In genomic region chr14:105162374-105162979, GRCh38 we compare ENCODE assay signal across 14 cellular contexts. TPM values are rescaled to one million over a fixed set of nuclear protein-coding genes. Genes with fewer than 3 reads are reported as not detected.
A peak's percentile ranks its signal among the peaks of the same experiment; 100 is the strongest.
DNase-seq lines count a peak whose midpoint lies in the region; ATAC-seq, FAIRE-seq and TF ChIP-seq lines count a peak whose summit lies in the region.
"Had no signal": no experiment of that assay in that cellular context is flagged by ENCODE, and none has a peak within 500 bp of the region (broad histone marks: within the 10 kb centered on the region; RNA-seq: fewer than 3 reads in every experiment).

No MANE protein-coding gene starts in this region.

- H2AFZ ChIP-seq in GM12878 (ENCODE audit: control insufficient read depth, low read depth, low read length): no peak overlapping the region

- H3K27me3 Mint-ChIP-seq in WTC11 (ENCODE audit: low read depth): peaks cover 9% of the 10 kb centered on the region

- SMC1A ChIA-PET in GM12878 (lab: Charles Lee; ENCODE audit: uncharacterized antibody, unreplicated experiment): no interaction called here

- H3K4me2 ChIP-seq in GM12878 (ENCODE audit: control insufficient read depth, insufficient read depth): no peak overlapping the region

- RAD21 ChIA-PET in GM12878 (lab: Charles Lee; ENCODE audit: unreplicated experiment): no interaction called here

- WGBS in GM12878 (ENCODE audit: insufficient coverage, insufficient replicate concordance, low lambda C conversion rate, missing lambda C conversion rate): 34% methylated on average over 2 of the region's 2 CpGs

- H3K9ac ChIP-seq in GM12878 (ENCODE audit: control insufficient read depth, insufficient read depth, low read length): no peak overlapping the region

- in situ Hi-C loops in GM12878 (cut with MboI): no loop called here

- peak; percentile 33 for DNase-seq in AG04450 (ENCODE audit: low read depth, low spot score)
- DNase-seq in GM12878 (ENCODE audit: low read depth, low spot score): no peak
- peak in 1 of 3 donors; percentile 70 for DNase-seq in mucosa of descending colon
- no peak for DNase-seq in 8988T
- no peak for DNase-seq in NCI-H2196 (lab: John Stamatoyannopoulos, UW; ENCODE audit: unreplicated experiment)
- no peak for DNase-seq in WTC11 (ENCODE audit: low spot score)
- DNase-seq: activated CD8-positive, alpha-beta memory T cell treated with anti-CD3 and anti-CD28 coated beads, Interleukin-2, amount 50 U/mL, for 4 hours; effector CD4-positive, alpha-beta T cell; H7; left cardiac atrium had no signal

- H3K9me3 ChIP-seq in AG04450 (ENCODE audit: control insufficient read depth, insufficient read depth, low read length) (peaks cover 5% of the 10 kb centered on the region), GM12878 (replicated peaks; ENCODE audit: control insufficient read depth, insufficient read depth, low read length) (no peaks in the 10 kb centered on the region), mucosa of descending colon (no peaks in the 10 kb centered on the region)

- TF ChIP-seq RAD21 in GM12878 (IDR thresholded peaks at IDR 0.05; ENCODE audit: insufficient read depth, low read depth, low read length): no peak

- no peak overlapping the region for H3K27ac Mint-ChIP-seq in WTC11

- TF ChIP-seq POLR2A in GM12878 (IDR thresholded peaks at IDR 0.05; ENCODE audit: low read depth, low read length): no peak

- H3K4me3 Mint-ChIP-seq in WTC11: no peak overlapping the region

- no peak for TF ChIP-seq EP300 in GM12878 (IDR thresholded peaks at IDR 0.05; ENCODE audit: borderline replicate concordance in 1 of 2, control insufficient read depth in 1 of 2, low read depth in 2 of 2, low read length in 2 of 2)

- H3K4me1 Mint-ChIP-seq in WTC11: no peaks in the 10 kb centered on the region; the same call in 1 of the 2 replicates

- POLR2A ChIA-PET in AG04450 (lab: Yijun Ruan, JAX) (no interaction called here), GM12878 (lab: Charles Lee) (no interaction called here), WTC11 (lab: Charles Lee) (no interaction called here)

- H3K36me3 ChIP-seq in GM12878 (ENCODE audit: control insufficient read depth in 2 of 2, insufficient read depth in 2 of 2, low read length in 1 of 2) (no peaks in the 10 kb centered on the region), mucosa of descending colon (ENCODE audit: low read depth) (no peaks in the 10 kb centered on the region)

- no peaks in the 10 kb centered on the region for H3K9me3 Mint-ChIP-seq in WTC11

- no TSS peak for BruUV-seq in GM12878 (replicated peaks; lab: Mats Ljungman, UMichigan)

- H4K20me1 ChIP-seq in GM12878 (ENCODE audit: control insufficient read depth, insufficient read depth): 0 out of 2 replicates have a peak, but pooled peaks cover 2% of the 10 kb centered on the region

- H3K79me2 ChIP-seq in GM12878 (ENCODE audit: control insufficient read depth, insufficient read depth, low read length): no peaks in the 10 kb centered on the region

- H3K4me3 ChIP-seq in AG04450 (ENCODE audit: low read depth, low read length) (no peak overlapping the region), GM12878 (no peak overlapping the region), mucosa of descending colon (no peak overlapping the region)

- intact Hi-C loops in GM12878 (cut with micrococcal nuclease; ENCODE audit: unreplicated experiment): loop anchor here (10.0 kb wide), 1 partner anchor 68 kb away; no protein-coding TSS in a partner anchor
- intact Hi-C loops in mucosa of descending colon (cut with DNase I, micrococcal nuclease): loop anchor here in 1 of 2 donors (10.0 kb wide), 1 partner anchor 68 kb away; no protein-coding TSS in a partner anchor

- peak; percentile 76 for ATAC-seq in GM18498 (IDR thresholded peaks at IDR 0.05; ENCODE audit: unreplicated experiment)
- ATAC-seq in GM12878: peak; percentile 13; the same call in 1 of the 3 replicates
- ATAC-seq in mucosa of descending colon: peak; percentile 28
- no peak for ATAC-seq in HG03521 (IDR thresholded peaks at IDR 0.05; ENCODE audit: unreplicated experiment)
- ATAC-seq in WTC11: no peak

- no peak for FAIRE-seq in GM12878 (lab: Jason Lieb, UNC)
- FAIRE-seq: RCC 7860, TTC549 had no signal

- CTCF ChIA-PET in AG04450 (lab: Charles Lee) (no interaction called here), GM12878 (lab: Yijun Ruan, JAX) (no interaction called here), WTC11 (lab: Charles Lee) (interaction anchor here (1.0 kb wide), 2 partner anchors 72 to 113 kb away, joined by 3 to 6 read pairs; no protein-coding TSS in a partner anchor)

- H3K4me1 ChIP-seq in GM12878 (ENCODE audit: control insufficient read depth, insufficient read depth, low read length) (no peaks in the 10 kb centered on the region), mucosa of descending colon (ENCODE audit: low read depth) (no peaks in the 10 kb centered on the region)

- H3K27ac ChIP-seq in AG04450 (ENCODE audit: low read depth, low read length) (no peak overlapping the region), GM12878 (ENCODE audit: control insufficient read depth, insufficient read depth) (no peak overlapping the region)

- peaks cover 10% of the 10 kb centered on the region for H3K27me3 ChIP-seq in AG04450 (ENCODE audit: control insufficient read depth, insufficient read depth, low read length)
- no peaks in the 10 kb centered on the region; a peak in 1 of 4 replicates for H3K27me3 ChIP-seq in GM12878 (replicated peaks in 1 of 2; ENCODE audit: control insufficient read depth in 2 of 2, insufficient read depth in 2 of 2, low read length in 1 of 2)

- TF ChIP-seq CTCF in AG04450 (IDR thresholded peaks at IDR 0.05; ENCODE audit: low read depth, low read length): no peak
- TF ChIP-seq CTCF in GM12878 (IDR thresholded peaks at IDR 0.05 in 2 of 3, conservative IDR thresholded peaks at IDR 0.05 in 1 of 3; ENCODE audit: control insufficient read depth in 2 of 3, extremely low read depth in 1 of 3, insufficient read depth in 1 of 3, low read depth in 3 of 3, low read length in 3 of 3): no peak
- no peak for TF ChIP-seq CTCF in mucosa of descending colon (IDR thresholded peaks at IDR 0.05)
- no peak for TF ChIP-seq CTCF in WTC11 (IDR thresholded peaks at IDR 0.05)

- no peaks in the 10 kb centered on the region for H3K36me3 Mint-ChIP-seq in WTC11

TF ChIP-seq in GM12878, 131 proteins besides CTCF, POLR2A, EP300 and RAD21:
- TF ChIP-seq SP1 (IDR thresholded peaks at IDR 0.05; ENCODE audit: low read depth, low read length) (no peak), ASH2L (IDR thresholded peaks at IDR 0.05; ENCODE audit: borderline replicate concordance, low read depth) (no peak), ESRRA (IDR thresholded peaks at IDR 0.05; ENCODE audit: low read length) (no peak), NBN (IDR thresholded peaks at IDR 0.05) (no peak), RFX5 (IDR thresholded peaks at IDR 0.05; ENCODE audit: low read depth, low read length) (no peak)

TF ChIP-seq in WTC11, 78 proteins besides CTCF, POLR2A, EP300 and RAD21 (continues in another document):
- no peak for TF ChIP-seq RORB (CRISPR knock-in tag; IDR thresholded peaks at IDR 0.05)
- no peak for TF ChIP-seq GRHL2 (CRISPR knock-in tag; IDR thresholded peaks at IDR 0.05; ENCODE audit: insufficient replicate concordance, severe bottlenecking)
- TF ChIP-seq NR3C1 (CRISPR knock-in tag; conservative IDR thresholded peaks at IDR 0.05; ENCODE audit: low read depth): no peak
- no peak for TF ChIP-seq CBFB (CRISPR knock-in tag; IDR thresholded peaks at IDR 0.05; ENCODE audit: low read depth)
- TF ChIP-seq GTF2I (CRISPR knock-in tag; conservative IDR thresholded peaks at IDR 0.05): no peak

RNA-seq across cellular contexts. Expression of gene JAG2, which starts 6.1 kb away (rescaled TPM):
- polyA plus RNA-seq in AG04450 (2011; rRNA removed) (0.17 and 0.22 TPM in 2 replicates), GM12878 (2011; rRNA removed) (0.05 TPM in 1 of 2 replicates, not detected in the other), GM12878 (2014; fragmentation: Illumina TruSeq; extraction: Trizol) (not detected in 2 replicates), GM12878 (2014; fragmentation: Nextera tagmentation; extraction: Ambion mirVana) (not detected), GM12878 (2014; rRNA removed) (0.09 and 0.14 TPM in 2 replicates), GM12878 (2016; fragmentation: Nextera tagmentation; extraction: Ambion mirVana) (under 1 TPM in 1 of 2 experiments, not detected in 1; 0.04 TPM)
- polyA minus RNA-seq in AG04450 (2011; rRNA and poly(A)+ RNA removed): 0.22 and 0.92 TPM in 2 replicates
- 0.81 and 0.95 TPM in 2 replicates for total RNA-seq in GM12878 (2013; cell fraction: nucleolus; rRNA removed)
- total RNA-seq in GM12878 (2014; rRNA removed) (0.06 TPM in 1 of 2 replicates, not detected in the other), GM12878 (2014; rRNA removed; fragmentation: Illumina TruSeq; extraction: Trizol) (not detected in 2 replicates), GM12878 (2021) (0.10 and 0.19 TPM in 2 replicates), mucosa of descending colon (1 to 10 TPM; 5.6 to 8.2 (median 5.7) TPM), WTC11 (2021) (10.6 to 12.2 TPM (median 11.8 TPM) in 3 replicates)
- polyA plus RNA-seq in GM12878 (2011; ENCODE audit: low read depth): 0.09 TPM
- 0.07 and 0.10 TPM in 2 replicates for polyA plus RNA-seq in GM12878 (2011; cell fraction: cytosol; rRNA removed)
- 0.45 and 0.73 TPM in 2 replicates for polyA plus RNA-seq in GM12878 (2011; cell fraction: nucleus; rRNA removed)
- polyA plus RNA-seq in GM12878 (2012): 1.00 and 1.0 TPM in 2 replicates
- polyA minus RNA-seq in GM12878 (2011; rRNA and poly(A)+ RNA removed): 0.67 TPM in 1 of 2 replicates, not detected in the other
- 0.31 TPM in 1 of 2 replicates, not detected in the other for polyA minus RNA-seq in GM12878 (2011; cell fraction: cytosol; rRNA and poly(A)+ RNA removed)
- polyA minus RNA-seq in GM12878 (2011; cell fraction: nucleus; rRNA and poly(A)+ RNA removed): 0.24 and 0.57 TPM in 2 replicates

RNA-seq across cellular contexts. Expression of gene NUDT14, which starts 18.6 kb away (rescaled TPM):
- polyA plus RNA-seq in AG04450 (2011; rRNA removed) (7.2 and 11.0 TPM in 2 replicates), GM12878 (2011; rRNA removed) (1.8 and 4.4 TPM in 2 replicates), GM12878 (2014; fragmentation: Illumina TruSeq; extraction: Trizol) (0.62 TPM in 1 of 2 replicates, not detected in the other), GM12878 (2014; fragmentation: Nextera tagmentation; extraction: Ambion mirVana) (under 1 TPM in 1 of 2 experiments, not detected in 1; 0.86 TPM), GM12878 (2014; rRNA removed) (5.3 and 6.2 TPM in 2 replicates), GM12878 (2016; fragmentation: Nextera tagmentation; extraction: Ambion mirVana) (1 to 10 TPM; 4.0 to 6.8 TPM)
- 4.8 and 5.0 TPM in 2 replicates for polyA minus RNA-seq in AG04450 (2011; rRNA and poly(A)+ RNA removed)
- 4.4 and 4.6 TPM in 2 replicates for total RNA-seq in GM12878 (2013; cell fraction: nucleolus; rRNA removed)
- total RNA-seq in GM12878 (2014; rRNA removed) (4.3 and 5.0 TPM in 2 replicates), GM12878 (2014; rRNA removed; fragmentation: Illumina TruSeq; extraction: Trizol) (1.1 and 2.4 TPM in 2 replicates), GM12878 (2021) (5.4 and 6.4 TPM in 2 replicates), mucosa of descending colon (10 to 100 TPM; 26.9 to 46.7 (median 37.9) TPM), WTC11 (2021) (35.4 to 56.2 TPM (median 51.3 TPM) in 3 replicates)
- polyA plus RNA-seq in GM12878 (2011; ENCODE audit: low read depth): 0.73 TPM
- 5.8 and 7.9 TPM in 2 replicates for polyA plus RNA-seq in GM12878 (2011; cell fraction: cytosol; rRNA removed)
- polyA plus RNA-seq in GM12878 (2011; cell fraction: nucleus; rRNA removed): 10.6 and 14.3 TPM in 2 replicates
- polyA plus RNA-seq in GM12878 (2012): 5.3 and 5.9 TPM in 2 replicates
- polyA minus RNA-seq in GM12878 (2011; rRNA and poly(A)+ RNA removed): 1.4 and 2.7 TPM in 2 replicates
- 1.8 and 2.9 TPM in 2 replicates for polyA minus RNA-seq in GM12878 (2011; cell fraction: cytosol; rRNA and poly(A)+ RNA removed)
- 1.1 and 1.2 TPM in 2 replicates for polyA minus RNA-seq in GM12878 (2011; cell fraction: nucleus; rRNA and poly(A)+ RNA removed)

Comparison
In these comparisons a context has a peak if more than half of its experiments do, and no peak if none do; other contexts are left out.
1. ATAC-seq: peak in GM18498 (single experiment), GM12878 (single experiment) and mucosa of descending colon (single experiment); none in HG03521 (single experiment) and WTC11 (single experiment).